ENCODE assay signal across 25 cellular contexts in the genomic region with DNA sequence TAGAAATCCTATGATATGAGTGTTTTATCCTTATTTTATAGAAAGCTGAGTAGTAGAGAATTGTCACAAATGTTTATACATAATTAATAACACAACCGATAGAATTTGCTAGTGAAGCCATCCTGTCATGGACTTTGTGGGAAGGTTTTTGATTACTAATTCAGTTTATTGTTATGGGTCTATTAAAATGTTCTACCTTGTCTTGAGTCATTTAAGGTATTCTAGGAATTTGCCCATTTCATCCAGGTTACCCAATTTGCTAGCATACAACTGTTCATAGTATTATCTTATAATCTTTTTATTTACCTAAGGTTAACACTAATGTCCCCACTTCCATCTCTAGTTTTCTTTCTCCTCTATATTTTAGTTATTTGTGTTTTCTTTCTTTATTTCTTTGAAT.
"Had no signal": no experiment of that assay in that cellular context is flagged by ENCODE, and none has a peak within 500 bp of the region (broad histone marks: within the 10 kb centered on the region; RNA-seq: fewer than 3 reads in every experiment).

No MANE protein-coding gene starts in this region.

- H3K36me3 ChIP-seq: neutrophil, pancreas, prostate gland, right lobe of liver, sigmoid colon, stomach, thoracic aorta, thyroid gland, tibial nerve, upper lobe of left lung, vagina had no signal

- DNase-seq: nephron progenitor cell; nucleus accumbens; pancreas; right cardiac atrium; right lobe of liver; sigmoid colon; small intestine; stimulated activated CD4-positive, alpha-beta T cell treated with anti-CD3 and anti-CD28 coated beads, Interleukin-15, amount 100 ng/mL, for 24 hours; stimulated activated CD4-positive, alpha-beta T cell treated with anti-CD3 and anti-CD28 coated beads, Interleukin-2, amount 100 ng/mL, for 24 hours; stimulated activated CD4-positive, alpha-beta T cell treated with anti-CD3 and anti-CD28 coated beads, Interleukin-2, amount 100 ng/mL, for 48 hours; stimulated activated CD4-positive, alpha-beta T cell treated with anti-CD3 and anti-CD28 coated beads, Interleukin-4, amount 100 ng/mL, for 24 hours; stimulated activated naive B cell treated with anti-CD40 and anti-IgM and Interleukin-4, amounts not matched to agents 10 μg/mL and 1 μg/mL and 100 μg/mL, for 72 hours; stimulated activated naive CD4-positive, alpha-beta T cell treated with Interleukin-2 at 50 U/mL for 16 hours; stomach; thyroid gland; upper lobe of left lung had no signal

- ATAC-seq: natural killer cell treated with Interleukin-12 subunit alpha and Interleukin-12 subunit beta and Interleukin-15 and Interleukin-18, amount 100 ng/mL, for 72 hours; pancreas; right cardiac atrium; right lobe of liver; stimulated activated effector memory CD8-positive, alpha-beta T cell treated with anti-CD3 and anti-CD28 coated beads, Interleukin-12 subunit alpha, Interleukin-12 subunit beta, amount 100 ng/mL, for 72 hours; stimulated activated naive B cell treated with anti-CD40 and anti-IgM and Interleukin-4, amounts not matched to agents 10 μg/mL and 1 μg/mL and 100 μg/mL, for 72 hours had no signal

- H3K36me3 Mint-ChIP-seq: natural killer cell treated with Interleukin-12 subunit alpha and Interleukin-12 subunit beta and Interleukin-15 and Interleukin-18, amount 100 ng/mL, for 72 hours; stimulated activated effector memory CD8-positive, alpha-beta T cell treated with anti-CD3 and anti-CD28 coated beads, Interleukin-12 subunit alpha, Interleukin-12 subunit beta, amount 100 ng/mL, for 72 hours; stimulated activated naive B cell treated with anti-CD40 and anti-IgM and Interleukin-4, amounts not matched to agents 10 μg/mL and 1 μg/mL and 100 μg/mL, for 72 hours had no signal

- H3K9me3 ChIP-seq: neutrophil, pancreas, prostate gland, right lobe of liver, sigmoid colon, stomach, thoracic aorta, thyroid gland, tibial nerve, upper lobe of left lung, vagina had no signal

- H3K4me1 Mint-ChIP-seq: nephron progenitor cell; neural crest cell; stimulated activated effector memory CD8-positive, alpha-beta T cell treated with anti-CD3 and anti-CD28 coated beads, Interleukin-12 subunit alpha, Interleukin-12 subunit beta, amount 100 ng/mL, for 72 hours; stimulated activated naive B cell treated with anti-CD40 and anti-IgM and Interleukin-4, amounts not matched to agents 10 μg/mL and 1 μg/mL and 100 μg/mL, for 72 hours had no signal

- H3K27me3 ChIP-seq: neutrophil, pancreas, right lobe of liver, sigmoid colon, stomach, thyroid gland, tibial nerve, upper lobe of left lung, vagina had no signal

- H3K4me1 ChIP-seq: pancreas, prostate gland, right lobe of liver, sigmoid colon, stomach, thyroid gland, tibial nerve, upper lobe of left lung, vagina had no signal

- H3K4me3 Mint-ChIP-seq: natural killer cell treated with Interleukin-12 subunit alpha and Interleukin-12 subunit beta and Interleukin-15 and Interleukin-18, amount 100 ng/mL, for 72 hours; nephron progenitor cell; neural crest cell; stimulated activated effector memory CD8-positive, alpha-beta T cell treated with anti-CD3 and anti-CD28 coated beads, Interleukin-12 subunit alpha, Interleukin-12 subunit beta, amount 100 ng/mL, for 72 hours; stimulated activated naive B cell treated with anti-CD40 and anti-IgM and Interleukin-4, amounts not matched to agents 10 μg/mL and 1 μg/mL and 100 μg/mL, for 72 hours; stimulated activated naive CD8-positive, alpha-beta T cell treated with anti-CD3 and anti-CD28 coated beads, Interleukin-15, Interleukin-2, amounts not matched to agents 100 ng/mL and 50 ng/mL, for 24 hours had no signal

- H3K4me3 ChIP-seq: pancreas, prostate gland, right lobe of liver, sigmoid colon, stomach, thoracic aorta, thyroid gland, tibial nerve, upper lobe of left lung, vagina had no signal

- H3K27ac ChIP-seq: neutrophil, pancreas, prostate gland, right lobe of liver, sigmoid colon, stomach, thoracic aorta, thyroid gland, tibial nerve, upper lobe of left lung, vagina had no signal

- H3K9me3 Mint-ChIP-seq: neural crest cell had no signal

- H3K27me3 Mint-ChIP-seq: natural killer cell treated with Interleukin-12 subunit alpha and Interleukin-12 subunit beta and Interleukin-15 and Interleukin-18, amount 100 ng/mL, for 72 hours; stimulated activated naive B cell treated with anti-CD40 and anti-IgM and Interleukin-4, amounts not matched to agents 10 μg/mL and 1 μg/mL and 100 μg/mL, for 72 hours; stimulated activated naive CD8-positive, alpha-beta T cell treated with anti-CD3 and anti-CD28 coated beads, Interleukin-15, Interleukin-2, amounts not matched to agents 100 ng/mL and 50 ng/mL, for 24 hours had no signal

- H3K27ac Mint-ChIP-seq: natural killer cell treated with Interleukin-12 subunit alpha and Interleukin-12 subunit beta and Interleukin-15 and Interleukin-18, amount 100 ng/mL, for 72 hours; nephron progenitor cell; stimulated activated effector memory CD8-positive, alpha-beta T cell treated with anti-CD3 and anti-CD28 coated beads, Interleukin-12 subunit alpha, Interleukin-12 subunit beta, amount 100 ng/mL, for 72 hours; stimulated activated naive B cell treated with anti-CD40 and anti-IgM and Interleukin-4, amounts not matched to agents 10 μg/mL and 1 μg/mL and 100 μg/mL, for 72 hours; stimulated activated naive CD8-positive, alpha-beta T cell treated with anti-CD3 and anti-CD28 coated beads, Interleukin-15, Interleukin-2, amounts not matched to agents 100 ng/mL and 50 ng/mL, for 24 hours had no signal
